In the genomic region with DNA sequence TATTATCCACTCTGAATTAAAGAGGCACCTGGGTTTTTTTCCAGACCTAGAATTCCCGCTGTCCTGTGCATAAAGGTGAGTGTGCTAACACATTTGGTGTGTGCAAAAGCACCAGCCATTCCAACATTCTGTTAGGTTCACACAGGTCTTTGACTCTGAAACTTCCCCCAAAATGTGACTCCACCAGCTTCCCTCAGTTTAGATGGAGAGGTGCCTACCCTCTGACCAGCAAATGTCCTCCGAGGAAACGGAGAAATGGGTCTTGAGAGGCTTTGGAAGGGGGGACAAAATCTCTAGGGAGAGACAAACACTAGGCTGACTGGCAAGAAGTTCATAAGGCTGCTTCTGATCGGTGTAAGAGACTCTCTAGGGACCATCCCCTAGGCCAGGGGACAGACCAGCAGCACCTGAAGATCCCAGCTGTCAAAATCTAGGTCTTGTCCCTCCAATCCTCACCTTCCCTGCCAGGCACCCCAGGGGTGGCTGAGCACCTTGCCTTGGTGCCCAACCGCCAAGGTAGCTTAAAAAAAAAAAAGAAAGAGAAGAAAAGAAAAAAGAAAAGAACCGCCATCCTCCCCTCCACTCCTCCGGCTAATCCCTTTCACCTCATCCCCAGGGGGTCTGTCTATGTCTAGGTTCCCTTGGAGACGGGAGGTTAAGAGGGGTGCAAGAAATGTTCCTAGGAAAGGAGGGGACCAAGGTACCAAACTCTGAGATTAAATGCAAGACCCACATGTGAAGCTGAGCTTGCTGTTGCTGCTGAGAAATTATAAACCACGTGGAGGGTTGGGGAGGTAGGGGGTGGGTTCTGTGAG, we compare ENCODE assay signal across 19 cellular contexts. TPM values are rescaled to one million over a fixed set of nuclear protein-coding genes. Genes with fewer than 3 reads are reported as not detected.
DNase-seq lines count a peak whose midpoint lies in the region; ATAC-seq and TF ChIP-seq lines count a peak whose summit lies in the region.
"Had no signal": no experiment of that assay in that cellular context is flagged by ENCODE, and none has a peak within 500 bp of the region (broad histone marks: within the 10 kb centered on the region; RNA-seq: fewer than 3 reads in every experiment).

No MANE protein-coding gene starts in this region.

- H3K4me3 Mint-ChIP-seq in type B pancreatic cell, result peak overlapping the region; percentile 86

- no peaks in the 10 kb centered on the region for H3K36me3 ChIP-seq in HUES64 (ENCODE audit: insufficient read depth, low read length)
- H3K36me3 ChIP-seq in mucosa of stomach (ENCODE audit: control insufficient read depth, insufficient read depth, low read length), result no peaks in the 10 kb centered on the region
- H3K36me3 ChIP-seq: esophagus squamous epithelium, spleen had no signal

- no peaks in the 10 kb centered on the region for H3K9me3 Mint-ChIP-seq in type B pancreatic cell

- H3K27ac Mint-ChIP-seq in type B pancreatic cell, result peak overlapping the region; percentile 7
- H3K27ac Mint-ChIP-seq: CD8-positive, alpha-beta memory T cell; naive thymus-derived CD4-positive, alpha-beta T cell had no signal

- peaks cover 82% of the 10 kb centered on the region for H3K27me3 Mint-ChIP-seq in type B pancreatic cell

- H3K4me1 ChIP-seq in HUES64 (ENCODE audit: insufficient read depth, low read length) (peaks cover 57% of the 10 kb centered on the region), mucosa of stomach (ENCODE audit: control insufficient read depth, insufficient read depth, low read length) (peaks cover 39% of the 10 kb centered on the region)

- TF ChIP-seq CTCF in epithelial cell of proximal tubule (conservative IDR thresholded peaks at IDR 0.05; ENCODE audit: low read depth, low read length) (no peak), type B pancreatic cell (conservative IDR thresholded peaks at IDR 0.05) (no peak)

- H3K4me3 ChIP-seq in HUES64 (ENCODE audit: low read length), result peak overlapping the region; percentile 58
- H3K4me3 ChIP-seq in epithelial cell of proximal tubule (ENCODE audit: low read depth, low read length), result peak overlapping the region; percentile 6
- no peak overlapping the region for H3K4me3 ChIP-seq in mucosa of stomach (ENCODE audit: low read length)
- H3K4me3 ChIP-seq: esophagus squamous epithelium, spleen had no signal

- H3K27me3 ChIP-seq in HUES64 (ENCODE audit: insufficient read depth, low read length) (peaks cover 89% of the 10 kb centered on the region), mucosa of stomach (ENCODE audit: control insufficient read depth, insufficient read depth, low read length) (peaks cover 38% of the 10 kb centered on the region)

- DNase-seq in epithelial cell of proximal tubule (ENCODE audit: low read depth) (no peak), type B pancreatic cell (ENCODE audit: extremely low spot score, unreplicated experiment) (no peak), NCI-H524 (lab: John Stamatoyannopoulos, UW) (no peak)
- DNase-seq: activated effector memory CD4-positive, alpha-beta T cell treated with Interleukin-2 at 50 U/mL for 16 hours; CD8-positive, alpha-beta memory T cell; DMS79 treated with DMSO at 0.1 percent for 48 hours; esophagus squamous epithelium; KG1; mammary epithelial cell; naive thymus-derived CD4-positive, alpha-beta T cell; NCI-H2029; NCI-H345; spleen; stimulated activated CD4-positive, alpha-beta T cell treated with anti-CD3 and anti-CD28 coated beads, Interleukin-4, amount 100 ng/mL, for 4 hours had no signal

- ATAC-seq in HG03439 (IDR thresholded peaks at IDR 0.05; ENCODE audit: unreplicated experiment) (no peak), GM18870 (IDR thresholded peaks at IDR 0.05; ENCODE audit: unreplicated experiment) (no peak)
- ATAC-seq: HCT116; naive thymus-derived CD4-positive, alpha-beta T cell had no signal

- peaks cover 37% of the 10 kb centered on the region for H3K4me1 Mint-ChIP-seq in type B pancreatic cell (ENCODE audit: unreplicated experiment)

- 1% methylated on average over 6 of the region's 9 CpGs for WGBS in HUES64

- no peak overlapping the region for H3K27ac ChIP-seq in HUES64 (ENCODE audit: low read depth, low read length)
- H3K27ac ChIP-seq: esophagus squamous epithelium, spleen had no signal

- H3K9me3 ChIP-seq in HUES64 (ENCODE audit: insufficient read depth, low read depth, low read length) (no peaks in the 10 kb centered on the region), mucosa of stomach (ENCODE audit: control insufficient read depth, low read length) (no peaks in the 10 kb centered on the region)
- H3K9me3 ChIP-seq: esophagus squamous epithelium had no signal

- H3K9ac ChIP-seq in HUES64 (ENCODE audit: low read depth, low read length) (no peak overlapping the region), mucosa of stomach (ENCODE audit: low read length) (peak overlapping the region; percentile 70)

- H3K36me3 Mint-ChIP-seq in type B pancreatic cell, result no peaks in the 10 kb centered on the region
- H3K36me3 Mint-ChIP-seq: CD8-positive, alpha-beta memory T cell had no signal

RNA-seq across cellular contexts. Expression of a gene that starts 2.0 kb away (rescaled TPM):
- polyA plus RNA-seq in HUES64 (2013, experiment 1 of 2), result 3.0 TPM
- polyA plus RNA-seq in HUES64 (2013, experiment 2 of 2), result 3.2 TPM
- total RNA-seq in epithelial cell of proximal tubule (15.7 and 25.2 TPM in 2 replicates), type B pancreatic cell (ENCODE audit: low replicate concordance) (21.1 and 51.1 TPM in 2 replicates)
- total RNA-seq: CD8-positive, alpha-beta memory T cell had no signal
- polyA plus RNA-seq: CD8-positive, alpha-beta memory T cell; naive thymus-derived CD4-positive, alpha-beta T cell had no signal
